In genomic region chr22:48491451-48491941, GRCh38 we compare ENCODE assay signal across 14 cellular contexts.
A peak's percentile ranks its signal among the peaks of the same experiment; 100 is the strongest.
DNase-seq lines count a peak whose midpoint lies in the region; ATAC-seq and TF ChIP-seq lines count a peak whose summit lies in the region.
"Had no signal": no experiment of that assay in that cellular context is flagged by ENCODE, and none has a peak within 500 bp of the region (broad histone marks: within the 10 kb centered on the region; RNA-seq: fewer than 3 reads in every experiment).

No MANE protein-coding gene starts in this region.

- no peak overlapping the region for H2BK20ac ChIP-seq in H9 (ENCODE audit: low read depth, low read length, poor library complexity, severe bottlenecking)

- no peak overlapping the region for H4K5ac ChIP-seq in H9 (ENCODE audit: insufficient read length, low read depth, low read length)

- H4K8ac ChIP-seq in H9 (replicated peaks; ENCODE audit: insufficient read length, low read depth, low read length), result no peak overlapping the region

- H3K27ac ChIP-seq in H9 (ENCODE audit: insufficient read length, low read depth, low read length) (no peak overlapping the region), dorsolateral prefrontal cortex (peak overlapping the region in 32 of 59 donors; percentile 1 to 95 (median 76)), neural cell (ENCODE audit: low read length) (no peak overlapping the region)
- H3K27ac ChIP-seq: prostate gland had no signal

- H3K4me2 ChIP-seq in H9 (ENCODE audit: insufficient read depth, insufficient read length, low read length) (peak overlapping the region; percentile 39), neural cell (ENCODE audit: low read length) (peak overlapping the region; percentile 47)

- no peaks in the 10 kb centered on the region for H3K36me3 ChIP-seq in neural cell (ENCODE audit: insufficient read depth, low read length)
- H3K36me3 ChIP-seq: prostate gland had no signal

- H3K27me3 ChIP-seq in H9 (ENCODE audit: insufficient read depth, low read length) (no peaks in the 10 kb centered on the region), dorsolateral prefrontal cortex (peaks cover 0 to 16% (median 0%) of the 10 kb centered on the region in 45 donors), neural cell (ENCODE audit: insufficient read depth, low read depth, low read length) (no peaks in the 10 kb centered on the region)

- H3K14ac ChIP-seq in H9 (ENCODE audit: insufficient read depth, low read length), result no peak overlapping the region

- peak overlapping the region; percentile 71 to 87 for H3K4me3 Mint-ChIP-seq in H9
- H3K4me3 Mint-ChIP-seq in activated T-cell treated with anti-CD3 and anti-CD28 coated beads, Interleukin-2, amount 50 U/mL, for 4 hours, result no peak overlapping the region
- H3K4me3 Mint-ChIP-seq: activated naive CD4-positive, alpha-beta T cell treated with anti-CD3 and anti-CD28 coated beads, Interleukin-2, amount 10 ng/mL, durations not matched to agents 7 days and 5 days; stimulated activated effector memory CD8-positive, alpha-beta T cell treated with anti-CD3 and anti-CD28 coated beads, Interleukin-12 subunit alpha, Interleukin-12 subunit beta, amount 100 ng/mL, for 72 hours had no signal

- no peak overlapping the region for H2BK12ac ChIP-seq in H9 (ENCODE audit: insufficient read length, low read depth, low read length)

- no peak overlapping the region for H3K23ac ChIP-seq in H9 (ENCODE audit: insufficient read length, low read depth, low read length)

- ATAC-seq in activated T-cell treated with anti-CD3 and anti-CD28 coated beads, Interleukin-2, amount 50 U/mL, for 4 hours, result no peak
- ATAC-seq in GM19395 (IDR thresholded peaks at IDR 0.05; ENCODE audit: unreplicated experiment) (no peak), GM21526 (IDR thresholded peaks at IDR 0.05; ENCODE audit: low FRiP score, unreplicated experiment) (no peak)
- ATAC-seq: stimulated activated effector memory CD8-positive, alpha-beta T cell treated with anti-CD3 and anti-CD28 coated beads, Interleukin-12 subunit alpha, Interleukin-12 subunit beta, amount 100 ng/mL, for 72 hours had no signal

- intact Hi-C loops in dorsolateral prefrontal cortex (cut with DNase I), result loop anchor here (5.0 to 10.0 kb wide), 4 partner anchors 76 to 1694 kb away; no protein-coding TSS in a partner anchor

- no peak overlapping the region for H3K18ac ChIP-seq in H9 (ENCODE audit: insufficient read length, low read depth, low read length)

- no peak for TF ChIP-seq EP300 in neural cell (conservative IDR thresholded peaks at IDR 0.05; ENCODE audit: poor library complexity, severe bottlenecking)

- no peaks in the 10 kb centered on the region for H3F3A ChIP-seq in neural cell (ENCODE audit: insufficient read depth, low read length, poor library complexity, severe bottlenecking)

- H3K9me2 ChIP-seq in neural cell (ENCODE audit: insufficient read depth, low read length), result no peaks in the 10 kb centered on the region

- no peak overlapping the region for H3T11ph ChIP-seq in H9 (ENCODE audit: low read length)

- DNase-seq in AG08395 (ENCODE audit: low spot score), result peak; percentile 64
- peak; percentile 49 for DNase-seq in H9
- peak in 5 of 10 donors; percentile 29 to 53 (median 40) for DNase-seq in dorsolateral prefrontal cortex
- no peak for DNase-seq in activated T-cell treated with anti-CD3 and anti-CD28 coated beads, Interleukin-2, amount 50 U/mL, for 4 hours
- no peak for DNase-seq in activated CD4-positive, CD25-positive, alpha-beta regulatory T cell treated with anti-CD3 and anti-CD28 coated beads, Interleukin-2, amount 50 U/mL, for 72 hours
- DNase-seq: activated naive CD4-positive, alpha-beta T cell treated with anti-CD3 and anti-CD28 coated beads, Interleukin-2, amount 10 ng/mL, durations not matched to agents 7 days and 5 days; erythroblast; GDM1; NCI-H1048 had no signal

- H3K23me2 ChIP-seq in H9 (ENCODE audit: insufficient read length, low read depth, low read length, poor library complexity, severe bottlenecking), result peaks cover 17% of the 10 kb centered on the region

- H3K27ac Mint-ChIP-seq in H9, result no peak overlapping the region
- H3K27ac Mint-ChIP-seq: activated naive CD4-positive, alpha-beta T cell treated with anti-CD3 and anti-CD28 coated beads, Interleukin-2, amount 10 ng/mL, durations not matched to agents 7 days and 5 days; stimulated activated effector memory CD8-positive, alpha-beta T cell treated with anti-CD3 and anti-CD28 coated beads, Interleukin-12 subunit alpha, Interleukin-12 subunit beta, amount 100 ng/mL, for 72 hours had no signal

- H3K56ac ChIP-seq in H9 (ENCODE audit: insufficient read length, low read depth, low read length), result no peak overlapping the region

- H2BK5ac ChIP-seq in H9 (ENCODE audit: insufficient read length, low read length), result no peak overlapping the region

- TF ChIP-seq CTCF in H9 (conservative IDR thresholded peaks at IDR 0.05), result no peak
- TF ChIP-seq CTCF in dorsolateral prefrontal cortex (IDR thresholded peaks at IDR 0.05 in 54 of 56, conservative IDR thresholded peaks at IDR 0.05 in 2 of 56; ENCODE audit: low read depth in 1 of 56, partially characterized antibody in 56 of 56), result no peak
- no peak for TF ChIP-seq CTCF in neural cell (IDR thresholded peaks at IDR 0.05; ENCODE audit: poor library complexity, severe bottlenecking)

- no peak overlapping the region for H4K91ac ChIP-seq in H9 (ENCODE audit: insufficient read length, low read depth, low read length)

- TF ChIP-seq RAD21 in neural cell (conservative IDR thresholded peaks at IDR 0.05), result no peak

- peaks cover 30% of the 10 kb centered on the region for H3K27me3 Mint-ChIP-seq in H9 (ENCODE audit: low read depth)
- H3K27me3 Mint-ChIP-seq in activated T-cell treated with anti-CD3 and anti-CD28 coated beads, Interleukin-2, amount 50 U/mL, for 4 hours (ENCODE audit: low read depth), result peaks cover 60% of the 10 kb centered on the region

- peaks cover 32 to 47% of the 10 kb centered on the region in 2 experiments for H3K4me1 Mint-ChIP-seq in H9
- peaks cover 1% of the 10 kb centered on the region for H3K4me1 Mint-ChIP-seq in activated T-cell treated with anti-CD3 and anti-CD28 coated beads, Interleukin-2, amount 50 U/mL, for 4 hours (ENCODE audit: low read depth)
- H3K4me1 Mint-ChIP-seq: activated naive CD4-positive, alpha-beta T cell treated with anti-CD3 and anti-CD28 coated beads, Interleukin-2, amount 10 ng/mL, durations not matched to agents 7 days and 5 days; stimulated activated effector memory CD8-positive, alpha-beta T cell treated with anti-CD3 and anti-CD28 coated beads, Interleukin-12 subunit alpha, Interleukin-12 subunit beta, amount 100 ng/mL, for 72 hours had no signal

- no peaks in the 10 kb centered on the region; a peak in 1 of 5 replicates for H3K9me3 Mint-ChIP-seq in H9
- H3K9me3 Mint-ChIP-seq in activated T-cell treated with anti-CD3 and anti-CD28 coated beads, Interleukin-2, amount 50 U/mL, for 4 hours, result no peaks in the 10 kb centered on the region
- H3K9me3 Mint-ChIP-seq: activated naive CD4-positive, alpha-beta T cell treated with anti-CD3 and anti-CD28 coated beads, Interleukin-2, amount 10 ng/mL, durations not matched to agents 7 days and 5 days; stimulated activated effector memory CD8-positive, alpha-beta T cell treated with anti-CD3 and anti-CD28 coated beads, Interleukin-12 subunit alpha, Interleukin-12 subunit beta, amount 100 ng/mL, for 72 hours had no signal

- no peak overlapping the region for H3K4ac ChIP-seq in H9 (ENCODE audit: low read depth, low read length)

- H2AFZ ChIP-seq in H9 (ENCODE audit: low read length) (no peak overlapping the region), neural cell (ENCODE audit: low read depth, low read length) (no peak overlapping the region)

- H3K9ac ChIP-seq in H9 (ENCODE audit: extremely low read depth, insufficient read length, low read length) (no peak overlapping the region), neural cell (ENCODE audit: low read length) (peak overlapping the region; percentile 77)

- no peaks in the 10 kb centered on the region for H3K9me3 ChIP-seq in H9 (ENCODE audit: control insufficient read depth, low read depth, low read length)
- no peaks in the 10 kb centered on the region for H3K9me3 ChIP-seq in neural cell (ENCODE audit: low read length)
- H3K9me3 ChIP-seq: prostate gland had no signal

- no peak overlapping the region for H2AK5ac ChIP-seq in H9 (ENCODE audit: insufficient read length, low read length)

- no peak overlapping the region for H2BK15ac ChIP-seq in H9 (ENCODE audit: low read depth, low read length)

- no peaks in the 10 kb centered on the region; the same call in 1 of the 2 replicates for H3K4me1 ChIP-seq in H9 (ENCODE audit: insufficient read depth, low read length)

- H3K36me3 Mint-ChIP-seq in H9 (ENCODE audit: insufficient read depth in 1 of 3, low read depth in 3 of 3), result peaks cover 0 to 10% (median 4%) of the 10 kb centered on the region in 3 experiments; a peak in 2 of 7 replicates
- no peaks in the 10 kb centered on the region for H3K36me3 Mint-ChIP-seq in activated T-cell treated with anti-CD3 and anti-CD28 coated beads, Interleukin-2, amount 50 U/mL, for 4 hours (ENCODE audit: insufficient read depth)
- H3K36me3 Mint-ChIP-seq: activated naive CD4-positive, alpha-beta T cell treated with anti-CD3 and anti-CD28 coated beads, Interleukin-2, amount 10 ng/mL, durations not matched to agents 7 days and 5 days; stimulated activated effector memory CD8-positive, alpha-beta T cell treated with anti-CD3 and anti-CD28 coated beads, Interleukin-12 subunit alpha, Interleukin-12 subunit beta, amount 100 ng/mL, for 72 hours had no signal

- WGBS in H9 (ENCODE audit: extremely low coverage, insufficient read length, low lambda C conversion rate), result no CpG with 5 or more reads among the region's 19 CpGs

- no peak overlapping the region for H2BK120ac ChIP-seq in H9 (ENCODE audit: low read depth, low read length, poor library complexity, severe bottlenecking)

- peaks cover 3% of the 10 kb centered on the region for H3K79me1 ChIP-seq in H9 (ENCODE audit: insufficient read depth, low read depth, low read length, poor library complexity, severe bottlenecking)

- peaks cover 10% of the 10 kb centered on the region; the same call in 1 of the 2 replicates for H3K79me2 ChIP-seq in H9 (ENCODE audit: insufficient read depth, low read length)
- no peaks in the 10 kb centered on the region for H3K79me2 ChIP-seq in neural cell (replicated peaks; ENCODE audit: insufficient read depth, low read length)

- no peaks in the 10 kb centered on the region for H4K20me1 ChIP-seq in H9 (ENCODE audit: control insufficient read depth, insufficient read depth, insufficient read length)
- H4K20me1 ChIP-seq in neural cell (ENCODE audit: insufficient read depth), result no peaks in the 10 kb centered on the region

- H3K4me3 ChIP-seq in dorsolateral prefrontal cortex, result peak overlapping the region in 58 of 59 donors; percentile 18 to 85 (median 73)
- peak overlapping the region; percentile 89 for H3K4me3 ChIP-seq in neural cell (ENCODE audit: low read length)

TF ChIP-seq in neural cell, 6 proteins besides CTCF, POLR2A, EP300 and RAD21:
- TF ChIP-seq MXI1 (conservative IDR thresholded peaks at IDR 0.05; ENCODE audit: poor library complexity, severe bottlenecking) (no peak), EZH2 (IDR thresholded peaks at IDR 0.05; ENCODE audit: borderline replicate concordance, insufficient read depth, low read length, poor library complexity, severe bottlenecking) (no peak), POLR2AphosphoS5 (IDR thresholded peaks at IDR 0.05) (peak; percentile 40), SMC3 (conservative IDR thresholded peaks at IDR 0.05; ENCODE audit: poor library complexity) (peak; percentile 7)

Comparison
In these comparisons a context has a peak if more than half of its experiments do, and no peak if none do; other contexts are left out.
1. DNase-seq: peak in AG08395 (single experiment) and H9 (single experiment); none in activated T-cell treated with anti-CD3 and anti-CD28 coated beads, Interleukin-2, amount 50 U/mL, for 4 hours (single experiment) and activated CD4-positive, CD25-positive, alpha-beta regulatory T cell treated with anti-CD3 and anti-CD28 coated beads, Interleukin-2, amount 50 U/mL, for 72 hours (single experiment).
2. H3K27ac ChIP-seq: peak in dorsolateral prefrontal cortex (32 of 59); none in H9 (single experiment) and neural cell (single experiment).